In genomic region chr10:110496553-110497437, GRCh38 we compare ENCODE assay signal across 8 cellular contexts. TPM values are rescaled to one million over a fixed set of nuclear protein-coding genes. Genes with fewer than 3 reads are reported as not detected.
DNase-seq lines count a peak whose midpoint lies in the region; ATAC-seq and TF ChIP-seq lines count a peak whose summit lies in the region.

No MANE protein-coding gene starts in this region.

- in situ Hi-C loops in astrocyte of the cerebellum (cut with HindIII; ENCODE audit: low sequenced_read_pairs), result no loop called here

- no peaks in the 10 kb centered on the region for H3K9me3 ChIP-seq in right lobe of liver
- H3K9me3 ChIP-seq in tibial artery, result no peaks in the 10 kb centered on the region

- H3K36me3 ChIP-seq in ACC112 (ENCODE audit: insufficient read depth, low read length) (peaks cover 11% of the 10 kb centered on the region; the same call in 1 of the 2 replicates), right lobe of liver (no peaks in the 10 kb centered on the region), tibial artery (no peaks in the 10 kb centered on the region)

- H2AFZ ChIP-seq in ACC112 (ENCODE audit: low read length, unreplicated experiment), result no peak overlapping the region

- ATAC-seq in right lobe of liver (no peak), GM21367 (IDR thresholded peaks at IDR 0.05; ENCODE audit: unreplicated experiment) (no peak)

- H3K4me1 Mint-ChIP-seq in HFFc6 (ENCODE audit: low read depth), result peaks cover 69% of the 10 kb centered on the region

- H3K9me3 Mint-ChIP-seq in HFFc6, result no peaks in the 10 kb centered on the region

- H3K36me3 Mint-ChIP-seq in HFFc6 (ENCODE audit: low read depth), result peaks cover 40% of the 10 kb centered on the region

- H3K4me1 ChIP-seq in ACC112 (ENCODE audit: control insufficient read depth, insufficient read depth, low read length, unreplicated experiment) (peaks cover 18% of the 10 kb centered on the region), right lobe of liver (peaks cover 0 to 6% (median 0%) of the 10 kb centered on the region in 4 donors), tibial artery (peaks cover 0 to 37% (median 20%) of the 10 kb centered on the region in 4 donors)

- H3K27ac ChIP-seq in ACC112 (ENCODE audit: low read depth, low read length) (peak overlapping the region; percentile 85), right lobe of liver (peak overlapping the region; percentile 75 to 94 (median 79)), tibial artery (peak overlapping the region; percentile 81 to 86)

- DNase-seq in HFFc6, result no peak
- no peak for DNase-seq in astrocyte of the cerebellum (ENCODE audit: low read depth)
- DNase-seq in right lobe of liver, result no peak
- no peak for DNase-seq in tibial artery
- no peak for DNase-seq in NCI-H446 treated with DMSO at 0.1 percent for 48 hours (lab: John Stamatoyannopoulos, UW)
- no peak for DNase-seq in NCI-H1048 (lab: John Stamatoyannopoulos, UW)

- peak overlapping the region; percentile 94 for H3K27ac Mint-ChIP-seq in HFFc6

- H3K27me3 ChIP-seq in ACC112 (ENCODE audit: insufficient read depth, low read length), result no peaks in the 10 kb centered on the region
- no peaks in the 10 kb centered on the region for H3K27me3 ChIP-seq in right lobe of liver
- no peaks in the 10 kb centered on the region for H3K27me3 ChIP-seq in tibial artery

- intact Hi-C loops in right lobe of liver (cut with DNase I) (no loop called here), tibial artery (cut with DNase I; ENCODE audit: low total_unique reads) (loop anchor here (5.0 kb wide), 1 partner anchor 189 kb away; no protein-coding TSS in a partner anchor)

- H3K79me2 ChIP-seq in ACC112 (ENCODE audit: control insufficient read depth, insufficient read depth, low read length, unreplicated experiment), result peaks cover 63% of the 10 kb centered on the region

- H3K27me3 Mint-ChIP-seq in HFFc6 (ENCODE audit: insufficient read depth), result peaks cover 20% of the 10 kb centered on the region

- H3K4me3 Mint-ChIP-seq in HFFc6, result peak overlapping the region; percentile 98

- TF ChIP-seq CTCF in HFFc6 (IDR thresholded peaks at IDR 0.05), result no peak
- TF ChIP-seq CTCF in astrocyte of the cerebellum (IDR thresholded peaks at IDR 0.05; ENCODE audit: low read depth, low read length, missing control alignments), result no peak
- no peak for TF ChIP-seq CTCF in right lobe of liver (IDR thresholded peaks at IDR 0.05)
- TF ChIP-seq CTCF in tibial artery (IDR thresholded peaks at IDR 0.05), result no peak

- H3K4me3 ChIP-seq in ACC112 (ENCODE audit: low read depth, low read length) (peak overlapping the region; percentile 97), astrocyte of the cerebellum (ENCODE audit: low read depth, low read length) (peak overlapping the region; percentile 77), right lobe of liver (peak overlapping the region; percentile 70 to 91 (median 90)), tibial artery (peak overlapping the region; percentile 63 to 89)

- 33% methylated on average over 19 of the region's 22 CpGs for WGBS in right lobe of liver (ENCODE audit: insufficient coverage, low coverage, low lambda C conversion rate, missing lambda C conversion rate)

- TF ChIP-seq POLR2A in right lobe of liver (IDR thresholded peaks at IDR 0.05), result no peak

RNA-seq across cellular contexts. Expression of gene DUSP5, which starts 0.9 kb away (rescaled TPM):
- total RNA-seq in HFFc6 (2021; fragmentation: NEBNext Ultra II Directional; extraction: Animal tissue kit (Norgen Biotek cat#: 25700)), result 10 to 100 TPM; 31.9 to 58.2 (median 35.0) TPM
- 10 to 100 TPM in 3 of 6 experiments, 1 to 10 TPM in 3; 2.3 to 47.7 (median 10.8) TPM for total RNA-seq in right lobe of liver
